ENCODE assay signal across 22 cellular contexts in genomic region chr4:94635172-94635571, GRCh38.
DNase-seq lines count a peak whose midpoint lies in the region; ATAC-seq and TF ChIP-seq lines count a peak whose summit lies in the region.
"Had no signal": no experiment of that assay in that cellular context is flagged by ENCODE, and none has a peak within 500 bp of the region (broad histone marks: within the 10 kb centered on the region; RNA-seq: fewer than 3 reads in every experiment).

No MANE protein-coding gene starts in this region.

- no peak overlapping the region for H3K4ac ChIP-seq in IMR-90 (ENCODE audit: low read depth, low read length)

- no peak overlapping the region for H2BK15ac ChIP-seq in IMR-90 (ENCODE audit: low read depth, low read length)

- no peak overlapping the region for H2AK5ac ChIP-seq in IMR-90 (ENCODE audit: low read depth, low read length)

- H2AK9ac ChIP-seq in IMR-90 (replicated peaks; ENCODE audit: low read depth, low read length, poor library complexity) = no peak overlapping the region

- H4K20me1 ChIP-seq in IMR-90 (ENCODE audit: insufficient read depth, low read length) = 0 out of 2 replicates have a peak, but pooled peaks cover 3% of the 10 kb centered on the region

- WGBS in IMR-90 (ENCODE audit: extremely low coverage in 2 of 2, insufficient read length in 1 of 2), 2 experiments = no CpG with 5 or more reads among the region's 2 CpGs

- H3K9ac ChIP-seq in IMR-90 (ENCODE audit: low read depth, low read length) = no peak overlapping the region
- H3K9ac ChIP-seq: parathyroid adenoma had no signal

- H3K18ac ChIP-seq in IMR-90 (ENCODE audit: low read depth, low read length) = no peak overlapping the region

- BruUV-seq in A673 (replicated peaks; lab: Mats Ljungman, UMichigan) (no TSS peak), IMR-90 (replicated peaks; lab: Mats Ljungman, UMichigan) (no TSS peak)

- H4K5ac ChIP-seq in IMR-90 (ENCODE audit: low read depth, low read length) = no peak overlapping the region

- peaks cover 11% of the 10 kb centered on the region; the same call in 1 of the 2 replicates for H3K9me1 ChIP-seq in IMR-90 (ENCODE audit: insufficient read depth, low read length)

- H4K8ac ChIP-seq in IMR-90 (ENCODE audit: low read depth in 2 of 2, low read length in 2 of 2) = no peak overlapping the region

- peaks cover 28 to 43% of the 10 kb centered on the region in 2 experiments for H3K79me1 ChIP-seq in IMR-90 (ENCODE audit: low read depth in 1 of 2, low read length in 2 of 2)

- H3K27me3 ChIP-seq in A673 (replicated peaks; ENCODE audit: insufficient read depth, low read depth, low read length, poor library complexity) (no peaks in the 10 kb centered on the region), IMR-90 (ENCODE audit: control insufficient read depth, insufficient read depth, low read length) (no peaks in the 10 kb centered on the region)
- H3K27me3 ChIP-seq: right lobe of liver had no signal

- in situ Hi-C loops in IMR-90 (cut with MboI; ENCODE audit: low sequenced_read_pairs) (no loop called here), G401 (cut with HindIII; ENCODE audit: low sequenced_read_pairs) (no loop called here)

- DNase-seq in A673 (ENCODE audit: low spot score) = peak; percentile 84
- peak; percentile 53 for DNase-seq in IMR-90
- peak; percentile 60 for DNase-seq in amniotic epithelial cell (ENCODE audit: low read depth)
- peak; percentile 59 for DNase-seq in fibroblast of the aortic adventitia (ENCODE audit: low read depth)
- DNase-seq in activated CD8-positive, alpha-beta memory T cell treated with anti-CD3 and anti-CD28 coated beads for 24 hours = no peak
- DNase-seq in G401 (ENCODE audit: low spot score) = no peak
- no peak for DNase-seq in HT-29 (ENCODE audit: low spot score)
- DNase-seq: ACHN; Kasumi-1; left cardiac atrium; naive thymus-derived CD8-positive, alpha-beta T cell; NCI-H1436; NCI-H510A treated with DMSO at 0.1 percent for 48 hours; right lobe of liver had no signal

- H3K56ac ChIP-seq in IMR-90 (ENCODE audit: extremely low read depth, insufficient read depth, low read length) = no peak overlapping the region

- no peak for TF ChIP-seq CTCF in A673 (conservative IDR thresholded peaks at IDR 0.05; ENCODE audit: low read depth, low read length)
- TF ChIP-seq CTCF in IMR-90 (conservative IDR thresholded peaks at IDR 0.05; ENCODE audit: low read depth, low read length) = no peak
- TF ChIP-seq CTCF in fibroblast of the aortic adventitia (IDR thresholded peaks at IDR 0.05; ENCODE audit: insufficient read depth, low read length) = no peak

- H3K9me3 ChIP-seq in A673 (ENCODE audit: low read depth, low read length, poor library complexity, severe bottlenecking) (no peaks in the 10 kb centered on the region), IMR-90 (ENCODE audit: control insufficient read depth, insufficient read depth, low read length) (no peaks in the 10 kb centered on the region)
- H3K9me3 ChIP-seq: right lobe of liver, thoracic aorta had no signal

- no peak for TF ChIP-seq POLR2A in IMR-90 (IDR thresholded peaks at IDR 0.05; ENCODE audit: low read depth, low read length)

- H3K23ac ChIP-seq in IMR-90 (ENCODE audit: low read depth, low read length) = no peak overlapping the region

- TF ChIP-seq RAD21 in IMR-90 (IDR thresholded peaks at IDR 0.05; ENCODE audit: low read length) = no peak

- no peak overlapping the region for H2AFZ ChIP-seq in IMR-90 (replicated peaks; ENCODE audit: low read length, poor library complexity)
- H2AFZ ChIP-seq: parathyroid adenoma had no signal

- CTCF ChIA-PET in A673 (lab: Charles Lee) (no interaction called here), IMR-90 (lab: Yijun Ruan, JAX) (interaction anchor here (0.6 to 0.7 kb wide), 2 partner anchors 132 to 480 kb away, joined by 3 read pairs; no protein-coding TSS in a partner anchor)

- no peak overlapping the region for H3K4me2 ChIP-seq in IMR-90 (ENCODE audit: low read depth, low read length)

- H2BK120ac ChIP-seq in IMR-90 (ENCODE audit: low read depth, low read length) = no peak overlapping the region

- dilution Hi-C loops in IMR-90 (cut with HindIII; ENCODE audit: low sequenced_read_pairs, unreplicated experiment) = loop anchor here (25.0 kb wide), 1 partner anchor 477 kb away; no protein-coding TSS in a partner anchor

- no peak overlapping the region for H3K4me3 ChIP-seq in A673 (ENCODE audit: low read depth, low read length, poor library complexity, severe bottlenecking)
- no peak overlapping the region for H3K4me3 ChIP-seq in IMR-90 (ENCODE audit: insufficient read depth, low read depth, low read length)
- no peak overlapping the region for H3K4me3 ChIP-seq in fibroblast of the aortic adventitia (ENCODE audit: low read depth, low read length)
- H3K4me3 ChIP-seq: GM12878, right lobe of liver, thoracic aorta had no signal

- H2BK20ac ChIP-seq in IMR-90 (ENCODE audit: low read depth, low read length) = no peak overlapping the region

- H2BK5ac ChIP-seq in IMR-90 (ENCODE audit: low read depth, low read length, poor library complexity, severe bottlenecking) = no peak overlapping the region

- H3K27ac ChIP-seq in A673 (ENCODE audit: low read depth, low read length, poor library complexity, severe bottlenecking) (peak overlapping the region; percentile 92), IMR-90 (ENCODE audit: insufficient read depth, low read length) (no peak overlapping the region)
- H3K27ac ChIP-seq: parathyroid adenoma, right lobe of liver, RWPE1, thoracic aorta had no signal

- POLR2A ChIA-PET in A673 (lab: Charles Lee; ENCODE audit: low non-redundant PET) = interaction anchor here (0.7 kb wide), 2 partner anchors 24 to 224 kb away, joined by 3 read pairs; no protein-coding TSS in a partner anchor
- POLR2A ChIA-PET in IMR-90 (lab: Charles Lee; ENCODE audit: unreplicated experiment) = interaction anchor here (0.7 kb wide), 1 partner anchor 173 kb away, joined by 3 read pairs; no protein-coding TSS in a partner anchor

- H3K14ac ChIP-seq in IMR-90 (replicated peaks; ENCODE audit: low read depth, low read length) = no peak overlapping the region

- ATAC-seq in IMR-90 (ENCODE audit: low read depth) (no peak), HG02938 (IDR thresholded peaks at IDR 0.05; ENCODE audit: unreplicated experiment) (no peak)
- ATAC-seq: activated CD4-positive, CD25-positive, alpha-beta regulatory T cell treated with anti-CD3 and anti-CD28 coated beads, Interleukin-2, amount 50 U/mL, for 24 hours; activated naive CD4-positive, alpha-beta T cell treated with anti-CD3 and anti-CD28 coated beads, Interleukin-2, amount 50 U/mL, for 72 hours; GM12878; left cardiac atrium; naive thymus-derived CD8-positive, alpha-beta T cell; right lobe of liver; stimulated activated memory B cell treated with anti-CD40 and anti-IgM and Interleukin-4, amounts not matched to agents 10 μg/mL and 1 μg/mL and 100 μg/mL, for 72 hours had no signal

- H3K4me1 ChIP-seq in A673 (ENCODE audit: insufficient read depth, low read length, poor library complexity, severe bottlenecking) (peaks cover 26% of the 10 kb centered on the region), IMR-90 (ENCODE audit: control insufficient read depth, insufficient read depth, low read length) (peaks cover 3% of the 10 kb centered on the region; the same call in 1 of the 2 replicates)
- H3K4me1 ChIP-seq: parathyroid adenoma had no signal

- no peak overlapping the region for H4K91ac ChIP-seq in IMR-90 (ENCODE audit: insufficient read depth, low read depth, low read length)

- intact Hi-C loops in A673 (cut with micrococcal nuclease; ENCODE audit: unreplicated experiment) = no loop called here
- intact Hi-C loops in IMR-90 (cut with micrococcal nuclease) = no loop called here

- H3K36me3 ChIP-seq in A673 (ENCODE audit: insufficient read depth, low read length, poor library complexity, severe bottlenecking) (peaks cover 9% of the 10 kb centered on the region), IMR-90 (ENCODE audit: control insufficient read depth, insufficient read depth, low read length) (peaks cover under 1% of the 10 kb centered on the region; the same call in 1 of the 2 replicates)
- H3K36me3 ChIP-seq: thoracic aorta had no signal

TF ChIP-seq in IMR-90, 13 proteins besides CTCF, POLR2A, EP300 and RAD21:
- no peak for TF ChIP-seq CHD1 (IDR thresholded peaks at IDR 0.05; ENCODE audit: low read depth, low read length)
- no peak for TF ChIP-seq MAFK (IDR thresholded peaks at IDR 0.05; ENCODE audit: low read depth, low read length)
- no peak for TF ChIP-seq BHLHE40 (IDR thresholded peaks at IDR 0.05; ENCODE audit: low read depth, low read length)
- TF ChIP-seq SMC3 (IDR thresholded peaks at IDR 0.05; ENCODE audit: low read depth, low read length) = no peak
- no peak for TF ChIP-seq MAZ (IDR thresholded peaks at IDR 0.05; ENCODE audit: borderline replicate concordance, low read depth, low read length)
- TF ChIP-seq, protein P1, sequence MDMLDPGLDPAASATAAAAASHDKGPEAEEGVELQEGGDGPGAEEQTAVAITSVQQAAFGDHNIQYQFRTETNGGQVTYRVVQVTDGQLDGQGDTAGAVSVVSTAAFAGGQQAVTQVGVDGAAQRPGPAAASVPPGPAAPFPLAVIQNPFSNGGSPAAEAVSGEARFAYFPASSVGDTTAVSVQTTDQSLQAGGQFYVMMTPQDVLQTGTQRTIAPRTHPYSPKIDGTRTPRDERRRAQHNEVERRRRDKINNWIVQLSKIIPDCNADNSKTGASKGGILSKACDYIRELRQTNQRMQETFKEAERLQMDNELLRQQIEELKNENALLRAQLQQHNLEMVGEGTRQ (IDR thresholded peaks at IDR 0.05; ENCODE audit: low read depth, low read length) = no peak
- peak; percentile 87 for TF ChIP-seq CEBPB (IDR thresholded peaks at IDR 0.05; ENCODE audit: low read depth, low read length)

Comparison
In these comparisons a context has a peak if more than half of its experiments do, and no peak if none do; other contexts are left out.
1. DNase-seq: peak in A673 (single experiment), IMR-90 (single experiment), amniotic epithelial cell (single experiment) and fibroblast of the aortic adventitia (single experiment); none in activated CD8-positive, alpha-beta memory T cell treated with anti-CD3 and anti-CD28 coated beads for 24 hours (single experiment), G401 (single experiment) and HT-29 (single experiment).